Comparison of ENCODE assay signal across 34 cellular contexts in genomic region chr20:3031524-3032147, GRCh38. TPM values are rescaled to one million over a fixed set of nuclear protein-coding genes. Genes with fewer than 3 reads are reported as not detected.
"Had no signal": no experiment of that assay in that cellular context is flagged by ENCODE, and none has a peak within 500 bp of the region (broad histone marks: within the 10 kb centered on the region; RNA-seq: fewer than 3 reads in every experiment).

No MANE protein-coding gene starts in this region.

- H3K4me3 ChIP-seq: ascending aorta, breast epithelium, cardiac muscle cell, colonic mucosa, esophagus squamous epithelium had no signal

- DNase-seq: activated B cell treated with CpG ODN at 0.5 μM for 24 hours; activated CD4-positive, alpha-beta T cell treated with anti-CD3 and anti-CD28 coated beads, Interleukin-2, amount 10 ng/mL, durations not matched to agents 7 days and 5 days; activated CD4-positive, alpha-beta T cell treated with anti-CD3 and anti-CD28 coated beads, Interleukin-2, amount 50 U/mL, for 4 hours; activated CD8-positive, alpha-beta T cell treated with anti-CD3 and anti-CD28 coated beads, Interleukin-2, amount 10 ng/mL, durations not matched to agents 7 days and 5 days; activated effector memory CD4-positive, alpha-beta T cell treated with Interleukin-2 at 50 U/mL for 16 hours; activated gamma-delta T cell treated with Interleukin-2 at 50 U/mL for 16 hours; activated naive CD4-positive, alpha-beta T cell treated with anti-CD3 and anti-CD28 coated beads for 36 hours; activated naive CD8-positive, alpha-beta T cell treated with anti-CD3 and anti-CD28 coated beads, Interleukin-2, amount 10 ng/mL, durations not matched to agents 7 days and 5 days; activated T-cell treated with anti-CD3 and anti-CD28 coated beads, Interleukin-2, amount 50 U/mL, for 48 hours; central memory CD4-positive, alpha-beta T cell; cerebellar nuclear complex; colonic mucosa; effector CD8-positive, alpha-beta T cell; esophagus squamous epithelium; head of caudate nucleus; T-helper 1 cell; T-helper 17 cell; T1000; WERI-Rb-1 had no signal

- FAIRE-seq: endometrium, endothelial cell of umbilical vein, frontal cortex had no signal

- H3K9me3 Mint-ChIP-seq: activated B cell treated with CpG ODN at 0.5 μM for 24 hours; activated CD4-positive, alpha-beta T cell treated with anti-CD3 and anti-CD28 coated beads, Interleukin-2, amount 10 ng/mL, durations not matched to agents 7 days and 5 days; activated naive CD4-positive, alpha-beta T cell treated with anti-CD3 and anti-CD28 coated beads for 36 hours; activated naive CD4-positive, alpha-beta T cell treated with anti-CD3 and anti-CD28 coated beads, Interleukin-2, amount 50 U/mL, for 24 hours; activated naive CD8-positive, alpha-beta T cell treated with anti-CD3 and anti-CD28 coated beads, Interleukin-2, amount 10 ng/mL, durations not matched to agents 7 days and 5 days; brain; T-helper 2 cell treated with Interferon-gamma antibody and Interleukin-4, amounts not matched to agents 5 μg/mL and 100 μg/mL, for 36 hours had no signal

- H3K27ac Mint-ChIP-seq: activated B cell treated with CpG ODN at 0.5 μM for 24 hours; activated CD4-positive, alpha-beta T cell treated with anti-CD3 and anti-CD28 coated beads, Interleukin-2, amount 10 ng/mL, durations not matched to agents 7 days and 5 days; activated CD8-positive, alpha-beta T cell treated with anti-CD3 and anti-CD28 coated beads, Interleukin-2, amount 10 ng/mL, durations not matched to agents 7 days and 5 days; activated naive CD4-positive, alpha-beta T cell treated with anti-CD3 and anti-CD28 coated beads for 36 hours; activated naive CD4-positive, alpha-beta T cell treated with anti-CD3 and anti-CD28 coated beads, Interleukin-2, amount 50 U/mL, for 24 hours; activated naive CD8-positive, alpha-beta T cell treated with anti-CD3 and anti-CD28 coated beads, Interleukin-2, amount 10 ng/mL, durations not matched to agents 7 days and 5 days; brain; T-helper 17 cell; T-helper 2 cell treated with Interferon-gamma antibody and Interleukin-4, amounts not matched to agents 5 μg/mL and 100 μg/mL, for 36 hours had no signal

- H3K4me1 Mint-ChIP-seq: activated B cell treated with CpG ODN at 0.5 μM for 24 hours; activated CD4-positive, alpha-beta T cell treated with anti-CD3 and anti-CD28 coated beads, Interleukin-2, amount 10 ng/mL, durations not matched to agents 7 days and 5 days; activated naive CD4-positive, alpha-beta T cell treated with anti-CD3 and anti-CD28 coated beads, Interleukin-2, amount 50 U/mL, for 24 hours; activated naive CD8-positive, alpha-beta T cell treated with anti-CD3 and anti-CD28 coated beads, Interleukin-2, amount 10 ng/mL, durations not matched to agents 7 days and 5 days; brain had no signal

- H3K4me3 Mint-ChIP-seq: activated B cell treated with CpG ODN at 0.5 μM for 24 hours; activated CD4-positive, alpha-beta T cell treated with anti-CD3 and anti-CD28 coated beads, Interleukin-2, amount 10 ng/mL, durations not matched to agents 7 days and 5 days; activated CD8-positive, alpha-beta T cell treated with anti-CD3 and anti-CD28 coated beads, Interleukin-2, amount 10 ng/mL, durations not matched to agents 7 days and 5 days; activated naive CD4-positive, alpha-beta T cell treated with anti-CD3 and anti-CD28 coated beads for 36 hours; activated naive CD4-positive, alpha-beta T cell treated with anti-CD3 and anti-CD28 coated beads, Interleukin-2, amount 50 U/mL, for 24 hours; activated naive CD8-positive, alpha-beta T cell treated with anti-CD3 and anti-CD28 coated beads, Interleukin-2, amount 10 ng/mL, durations not matched to agents 7 days and 5 days; brain; T-helper 17 cell; T-helper 2 cell treated with Interferon-gamma antibody and Interleukin-4, amounts not matched to agents 5 μg/mL and 100 μg/mL, for 36 hours had no signal

- H3K27me3 Mint-ChIP-seq: activated B cell treated with CpG ODN at 0.5 μM for 24 hours; activated CD4-positive, alpha-beta T cell treated with anti-CD3 and anti-CD28 coated beads, Interleukin-2, amount 10 ng/mL, durations not matched to agents 7 days and 5 days; activated naive CD4-positive, alpha-beta T cell treated with anti-CD3 and anti-CD28 coated beads, Interleukin-2, amount 50 U/mL, for 24 hours; activated naive CD8-positive, alpha-beta T cell treated with anti-CD3 and anti-CD28 coated beads, Interleukin-2, amount 10 ng/mL, durations not matched to agents 7 days and 5 days; brain; T-helper 17 cell had no signal

- H3K27ac ChIP-seq: ascending aorta, breast epithelium, cardiac muscle cell, colonic mucosa, epithelial cell of prostate, esophagus squamous epithelium, WERI-Rb-1 had no signal

- H3K27me3 ChIP-seq: ascending aorta, breast epithelium, cardiac muscle cell, colonic mucosa, esophagus squamous epithelium had no signal

- H3K9me3 ChIP-seq: ascending aorta, breast epithelium, colonic mucosa, esophagus squamous epithelium had no signal

- ATAC-seq: activated CD4-positive, CD25-positive, alpha-beta regulatory T cell treated with anti-CD3 and anti-CD28 coated beads, Interleukin-2, amount 50 U/mL, for 24 hours; activated CD8-positive, alpha-beta T cell treated with anti-CD3 and anti-CD28 coated beads, Interleukin-2, amount 10 ng/mL, durations not matched to agents 7 days and 5 days; T-helper 17 cell had no signal

- H3K4me1 ChIP-seq: ascending aorta, breast epithelium, colonic mucosa, esophagus squamous epithelium had no signal

RNA-seq across cellular contexts. Expression of gene GNRH2, which starts 11.8 kb away (rescaled TPM):
- total RNA-seq: activated naive CD4-positive, alpha-beta T cell treated with anti-CD3 and anti-CD28 coated beads for 36 hours; ascending aorta; breast epithelium; colonic mucosa; dermis microvascular lymphatic vessel endothelial cell; esophagus squamous epithelium; fibroblast of lung; fibroblast of villous mesenchyme; frontal cortex had no signal
- polyA plus RNA-seq: cardiac muscle cell, endothelial cell of umbilical vein, fibroblast of lung had no signal

RNA-seq across cellular contexts. Expression of gene OXT, which starts 39.8 kb away (rescaled TPM):
- total RNA-seq: activated B cell treated with CpG ODN at 0.5 μM for 24 hours; activated CD4-positive, alpha-beta T cell treated with anti-CD3 and anti-CD28 coated beads, Interleukin-2, amount 10 ng/mL, durations not matched to agents 7 days and 5 days; activated CD8-positive, alpha-beta T cell treated with anti-CD3 and anti-CD28 coated beads, Interleukin-2, amount 10 ng/mL, durations not matched to agents 7 days and 5 days; activated naive CD4-positive, alpha-beta T cell treated with anti-CD3 and anti-CD28 coated beads for 36 hours; ascending aorta; cardiac muscle cell; colonic mucosa; dermis microvascular lymphatic vessel endothelial cell; endothelial cell of umbilical vein; esophagus squamous epithelium; fibroblast of lung; fibroblast of villous mesenchyme; frontal cortex had no signal
- polyA plus RNA-seq: cardiac muscle cell, endothelial cell of umbilical vein, fibroblast of lung had no signal

RNA-seq across cellular contexts. Expression of gene AVP, which starts 52.9 kb away (rescaled TPM):
- total RNA-seq: activated B cell treated with CpG ODN at 0.5 μM for 24 hours; activated CD4-positive, alpha-beta T cell treated with anti-CD3 and anti-CD28 coated beads, Interleukin-2, amount 10 ng/mL, durations not matched to agents 7 days and 5 days; activated CD8-positive, alpha-beta T cell treated with anti-CD3 and anti-CD28 coated beads, Interleukin-2, amount 10 ng/mL, durations not matched to agents 7 days and 5 days; activated naive CD4-positive, alpha-beta T cell treated with anti-CD3 and anti-CD28 coated beads for 36 hours; activated naive CD8-positive, alpha-beta T cell treated with anti-CD3 and anti-CD28 coated beads, Interleukin-2, amount 10 ng/mL, durations not matched to agents 7 days and 5 days; ascending aorta; breast epithelium; cardiac muscle cell; colonic mucosa; dermis microvascular lymphatic vessel endothelial cell; endothelial cell of umbilical vein; esophagus squamous epithelium; fibroblast of lung; fibroblast of villous mesenchyme; frontal cortex; T-helper 17 cell had no signal
- polyA plus RNA-seq: cardiac muscle cell, endothelial cell of umbilical vein, esophagus, fibroblast of lung had no signal
